In genomic region chrX:70132877-70133302, GRCh38 we compare ENCODE assay signal across 9 cellular contexts. TPM values are rescaled to one million over a fixed set of nuclear protein-coding genes. Genes with fewer than 3 reads are reported as not detected.
DNase-seq lines count a peak whose midpoint lies in the region; ATAC-seq and TF ChIP-seq lines count a peak whose summit lies in the region.
"Had no signal": no experiment of that assay in that cellular context is flagged by ENCODE, and none has a peak within 500 bp of the region (broad histone marks: within the 10 kb centered on the region; RNA-seq: fewer than 3 reads in every experiment).

No MANE protein-coding gene starts in this region.

- CTCF ChIA-PET in Calu3 (lab: Charles Lee), result interaction anchor here (0.6 to 1.9 kb wide), 9 partner anchors 35 to 532 kb away, joined by 3 to 11 read pairs (median 3); partner anchors contain the start of gene EDA

- whole genome bisulfite sequencing in testis, 2 donors, result 0% methylated on average over 7 to 8 of the region's 8 CpGs

- no peaks in the 10 kb centered on the region for H3K9me3 Mint-ChIP-seq in Calu3 (ENCODE audit: low read depth, unreplicated experiment)
- H3K9me3 Mint-ChIP-seq in activated naive CD8-positive, alpha-beta T cell treated with anti-CD3 and anti-CD28 coated beads, Interleukin-2, amount 50 U/mL, for 24 hours, result no peaks in the 10 kb centered on the region

- no TSS peak for BruUV-seq in Calu3 (replicated peaks; lab: Mats Ljungman, UMichigan)

- H3K27ac Mint-ChIP-seq in Calu3 (ENCODE audit: unreplicated experiment), result peak overlapping the region; percentile 81
- peak overlapping the region; percentile 96 for H3K27ac Mint-ChIP-seq in activated naive CD8-positive, alpha-beta T cell treated with anti-CD3 and anti-CD28 coated beads, Interleukin-2, amount 50 U/mL, for 24 hours

- TF ChIP-seq POLR2A in testis (IDR thresholded peaks at IDR 0.05), result no peak

- no peak for DNase-seq in Calu3
- DNase-seq in activated naive CD8-positive, alpha-beta T cell treated with anti-CD3 and anti-CD28 coated beads, Interleukin-2, amount 50 U/mL, for 24 hours, result no peak
- DNase-seq in kidney tubule cell (ENCODE audit: low spot score), result peak; percentile 46
- DNase-seq in testis, result no peak
- DNase-seq in GOT3 (lab: John Stamatoyannopoulos, UW), result no peak
- DNase-seq in NCI-H524 (lab: John Stamatoyannopoulos, UW), result no peak

- no peaks in the 10 kb centered on the region for H3K27me3 Mint-ChIP-seq in Calu3 (ENCODE audit: unreplicated experiment)
- no peaks in the 10 kb centered on the region for H3K27me3 Mint-ChIP-seq in activated naive CD8-positive, alpha-beta T cell treated with anti-CD3 and anti-CD28 coated beads, Interleukin-2, amount 50 U/mL, for 24 hours

- ATAC-seq in HG03060 (IDR thresholded peaks at IDR 0.05; ENCODE audit: low read depth, unreplicated experiment) (peak; percentile 29), HG02852 (IDR thresholded peaks at IDR 0.05; ENCODE audit: unreplicated experiment) (no peak)
- ATAC-seq in activated naive CD8-positive, alpha-beta T cell treated with anti-CD3 and anti-CD28 coated beads, Interleukin-2, amount 50 U/mL, for 24 hours, result peak; percentile 70

- peak overlapping the region in 1 of 2 donors; percentile 76 for H3K27ac ChIP-seq in testis

- H3K4me1 Mint-ChIP-seq in Calu3 (ENCODE audit: low read depth, unreplicated experiment), result peaks cover 39% of the 10 kb centered on the region
- peaks cover 31% of the 10 kb centered on the region for H3K4me1 Mint-ChIP-seq in activated naive CD8-positive, alpha-beta T cell treated with anti-CD3 and anti-CD28 coated beads, Interleukin-2, amount 50 U/mL, for 24 hours

- H3K36me3 ChIP-seq in testis (ENCODE audit: low read depth, missing control alignments), result no peaks in the 10 kb centered on the region

- H3K4me1 ChIP-seq in testis, result no peaks in the 10 kb centered on the region

- H3K27me3 ChIP-seq in testis, result no peaks in the 10 kb centered on the region

- peaks cover 27% of the 10 kb centered on the region for H3K36me3 Mint-ChIP-seq in Calu3 (ENCODE audit: insufficient read depth, unreplicated experiment)
- peaks cover 17% of the 10 kb centered on the region for H3K36me3 Mint-ChIP-seq in activated naive CD8-positive, alpha-beta T cell treated with anti-CD3 and anti-CD28 coated beads, Interleukin-2, amount 50 U/mL, for 24 hours (ENCODE audit: low read depth)

- intact Hi-C loops in Calu3 (cut with micrococcal nuclease; ENCODE audit: unreplicated experiment), result no loop called here
- intact Hi-C loops in testis (cut with DNase I; ENCODE audit: low total_unique reads), result no loop called here

- peak overlapping the region; percentile 85 for H3K4me3 Mint-ChIP-seq in Calu3 (ENCODE audit: low read depth, unreplicated experiment)
- peak overlapping the region; percentile 98 for H3K4me3 Mint-ChIP-seq in activated naive CD8-positive, alpha-beta T cell treated with anti-CD3 and anti-CD28 coated beads, Interleukin-2, amount 50 U/mL, for 24 hours

- H3K9me3 ChIP-seq in testis, result no peaks in the 10 kb centered on the region

- peak overlapping the region; percentile 63 to 79 for H3K4me3 ChIP-seq in testis

- no peak for TF ChIP-seq CTCF in Calu3 (IDR thresholded peaks at IDR 0.05; ENCODE audit: unreplicated experiment)
- no peak for TF ChIP-seq CTCF in testis (IDR thresholded peaks at IDR 0.05)

RNA-seq across cellular contexts. Expression of gene IGBP1, which starts 0.4 kb away (rescaled TPM):
- 44.8 and 48.3 TPM in 2 replicates for total RNA-seq in Calu3 (2022)
- 10 to 100 TPM; 35.4 to 40.6 TPM for total RNA-seq in testis
- polyA plus RNA-seq in testis (ENCODE audit: insufficient read depth, low read depth, low replicate concordance), result 41.2 TPM

RNA-seq across cellular contexts. Expression of gene DGAT2L6, which starts 44.4 kb away (rescaled TPM):
- total RNA-seq in Calu3 (2022) (not detected in 2 replicates), testis (not detected)
- not detected for polyA plus RNA-seq in testis (ENCODE audit: insufficient read depth, low read depth, low replicate concordance)
- total RNA-seq: T-helper 2 cell treated with Interferon-gamma antibody and Interleukin-4, amounts not matched to agents 100 ng/mL and 5 ng/mL, for 36 hours had no signal
